In the genomic region with DNA sequence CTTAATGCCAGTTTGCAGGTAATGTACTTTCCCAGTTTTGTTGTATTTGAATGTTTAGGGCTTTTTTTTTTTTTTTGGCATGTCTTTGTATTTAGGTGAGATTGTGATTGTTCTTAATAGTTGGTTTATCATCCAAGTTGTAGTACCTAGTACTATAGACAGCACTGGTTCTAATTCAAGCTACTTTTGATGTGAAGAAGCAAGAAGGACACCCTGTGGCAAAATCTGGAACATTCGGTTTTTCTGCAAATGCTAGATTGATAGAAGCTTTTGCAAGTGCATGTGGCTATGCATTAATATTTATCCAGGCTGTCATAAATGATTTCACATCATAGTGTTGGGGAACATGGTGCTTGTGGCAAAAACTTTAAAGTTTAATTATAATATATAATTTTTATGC, we compare ENCODE assay signal across 1 cellular context.
TF ChIP-seq lines count a peak whose summit lies in the region.

No MANE protein-coding gene starts in this region.

TF ChIP-seq in IMR-90, 13 proteins besides CTCF, POLR2A, EP300 and RAD21 (continued from another document):
- TF ChIP-seq, protein P1, sequence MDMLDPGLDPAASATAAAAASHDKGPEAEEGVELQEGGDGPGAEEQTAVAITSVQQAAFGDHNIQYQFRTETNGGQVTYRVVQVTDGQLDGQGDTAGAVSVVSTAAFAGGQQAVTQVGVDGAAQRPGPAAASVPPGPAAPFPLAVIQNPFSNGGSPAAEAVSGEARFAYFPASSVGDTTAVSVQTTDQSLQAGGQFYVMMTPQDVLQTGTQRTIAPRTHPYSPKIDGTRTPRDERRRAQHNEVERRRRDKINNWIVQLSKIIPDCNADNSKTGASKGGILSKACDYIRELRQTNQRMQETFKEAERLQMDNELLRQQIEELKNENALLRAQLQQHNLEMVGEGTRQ (IDR thresholded peaks at IDR 0.05; ENCODE audit: low read depth, low read length): no peak
- no peak for TF ChIP-seq RCOR1 (IDR thresholded peaks at IDR 0.05; ENCODE audit: insufficient replicate concordance, low read length)
- no peak for TF ChIP-seq MAZ (IDR thresholded peaks at IDR 0.05; ENCODE audit: borderline replicate concordance, low read depth, low read length)
- TF ChIP-seq ELK1 (IDR thresholded peaks at IDR 0.05; ENCODE audit: borderline replicate concordance, low read depth, low read length): no peak
- no peak for TF ChIP-seq MAFK (IDR thresholded peaks at IDR 0.05; ENCODE audit: low read depth, low read length)
- TF ChIP-seq BHLHE40 (IDR thresholded peaks at IDR 0.05; ENCODE audit: low read depth, low read length): no peak
- TF ChIP-seq FOS (IDR thresholded peaks at IDR 0.05; ENCODE audit: low read depth, low read length): no peak
- no peak for TF ChIP-seq SMC3 (IDR thresholded peaks at IDR 0.05; ENCODE audit: low read depth, low read length)
- no peak for TF ChIP-seq RFX5 (IDR thresholded peaks at IDR 0.05; ENCODE audit: low read depth, low read length)
- no peak for TF ChIP-seq CHD1 (IDR thresholded peaks at IDR 0.05; ENCODE audit: low read depth, low read length)
- no peak for TF ChIP-seq MXI1 (IDR thresholded peaks at IDR 0.05; ENCODE audit: borderline replicate concordance, low read depth, low read length)
TF ChIP-seq in IMR-90: peak in this region for 0.
